16 cellular contexts compared by ENCODE assay signal in genomic region chr19:47002106-47002766, GRCh38. TPM values are rescaled to one million over a fixed set of nuclear protein-coding genes. Genes with fewer than 3 reads are reported as not detected.
DNase-seq lines count a peak whose midpoint lies in the region; ATAC-seq, FAIRE-seq and TF ChIP-seq lines count a peak whose summit lies in the region.
"Had no signal": no experiment of that assay in that cellular context is flagged by ENCODE, and none has a peak within 500 bp of the region (broad histone marks: within the 10 kb centered on the region; RNA-seq: fewer than 3 reads in every experiment).

No MANE protein-coding gene starts in this region.

- peaks cover 12% of the 10 kb centered on the region for H3F3A ChIP-seq in SK-N-SH (replicated peaks; ENCODE audit: insufficient read depth)

- no peak overlapping the region for H3K27ac ChIP-seq in RWPE2 (ENCODE audit: poor library complexity, severe bottlenecking)
- no peak overlapping the region for H3K27ac ChIP-seq in small intestine (ENCODE audit: low read depth in 1 of 2, low read length in 1 of 2)
- H3K27ac ChIP-seq in upper lobe of right lung, result no peak overlapping the region
- no peak overlapping the region for H3K27ac ChIP-seq in SK-N-SH (ENCODE audit: low read depth in 2 of 2, low read length in 1 of 2)
- H3K27ac ChIP-seq: BLaER1 treated with 17β-estradiol and CSF1 and Interleukin-3, amounts not matched to agents 10 nM and 100 nM; brain microvascular endothelial cell had no signal

- no peak for TF ChIP-seq RAD21 in SK-N-SH (IDR thresholded peaks at IDR 0.05; ENCODE audit: low read length)

- CTCF ChIA-PET in SK-N-SH (lab: Yijun Ruan, JAX), result interaction anchor here (0.7 to 5.8 kb wide), 9 partner anchors 11 to 209 kb away, joined by 3 to 49 read pairs (median 4); no protein-coding TSS in a partner anchor

- H3K4me1 ChIP-seq in RWPE2 (ENCODE audit: insufficient read depth, poor library complexity, severe bottlenecking) (no peaks in the 10 kb centered on the region), small intestine (ENCODE audit: control insufficient read depth in 2 of 2, insufficient read depth in 1 of 2, low read depth in 1 of 2, low read length in 1 of 2) (no peaks in the 10 kb centered on the region), upper lobe of right lung (peaks cover 5% of the 10 kb centered on the region), SK-N-SH (ENCODE audit: control insufficient read depth in 1 of 2, insufficient read depth in 2 of 2, low read depth in 1 of 2, low read length in 1 of 2) (peaks cover 0 to 9% of the 10 kb centered on the region in 2 experiments; a peak in 1 of 4 replicates)

- POLR2A ChIA-PET in SK-N-SH (lab: Yijun Ruan, JAX), result no interaction called here

- TF ChIP-seq CTCF in RWPE2 (IDR thresholded peaks at IDR 0.05; ENCODE audit: poor library complexity, severe bottlenecking) (peak; percentile 17), upper lobe of right lung (IDR thresholded peaks at IDR 0.05) (no peak), SK-N-SH (IDR thresholded peaks at IDR 0.05) (no peak)

- H3K79me2 ChIP-seq in SK-N-SH (ENCODE audit: insufficient read depth), result no peaks in the 10 kb centered on the region

- WGBS in small intestine, 3 donors, result 43 to 70% (median 58%) methylated on average over 23 of the region's 23 CpGs
- 90% methylated on average over 10 of the region's 23 CpGs for WGBS in SK-N-SH (ENCODE audit: low lambda C conversion rate)

- no peak overlapping the region for H2AFZ ChIP-seq in SK-N-SH (ENCODE audit: low read depth)

- H3K4me2 ChIP-seq in SK-N-SH, result no peak overlapping the region
- H3K4me2 ChIP-seq: BLaER1 treated with 17β-estradiol and CSF1 and Interleukin-3, amounts not matched to agents 10 nM and 100 nM had no signal

- H3K36me3 ChIP-seq in RWPE2 (ENCODE audit: low read depth) (peaks cover 28% of the 10 kb centered on the region), small intestine (ENCODE audit: control insufficient read depth in 2 of 2, insufficient read depth in 2 of 2, low read length in 2 of 2) (peaks cover 6 to 22% of the 10 kb centered on the region in 2 donors), upper lobe of right lung (peaks cover 33% of the 10 kb centered on the region), SK-N-SH (replicated peaks in 1 of 2; ENCODE audit: control insufficient read depth in 1 of 2, insufficient read depth in 2 of 2, low read length in 1 of 2) (peaks cover 9 to 48% of the 10 kb centered on the region in 2 experiments)

- H3K27me3 ChIP-seq in RWPE2 (ENCODE audit: insufficient read depth, poor library complexity, severe bottlenecking), result no peaks in the 10 kb centered on the region
- peaks cover 0 to 4% of the 10 kb centered on the region in 2 donors for H3K27me3 ChIP-seq in small intestine (ENCODE audit: control insufficient read depth in 2 of 2, insufficient read depth in 2 of 2, low read length in 2 of 2)
- H3K27me3 ChIP-seq in upper lobe of right lung, result peaks cover 4% of the 10 kb centered on the region
- no peaks in the 10 kb centered on the region for H3K27me3 ChIP-seq in SK-N-SH (ENCODE audit: insufficient read depth)
- H3K27me3 ChIP-seq: brain microvascular endothelial cell, dorsolateral prefrontal cortex had no signal

- no peak for TF ChIP-seq EP300 in SK-N-SH (IDR thresholded peaks at IDR 0.05; ENCODE audit: borderline replicate concordance in 1 of 2, low read depth in 1 of 2, low read length in 1 of 2)

- H3K9ac ChIP-seq in SK-N-SH, result no peak overlapping the region
- H3K9ac ChIP-seq: BLaER1 treated with 17β-estradiol and CSF1 and Interleukin-3, amounts not matched to agents 10 nM and 100 nM had no signal

- peaks cover 6% of the 10 kb centered on the region; the same call in 1 of the 2 replicates for H4K20me1 ChIP-seq in SK-N-SH (ENCODE audit: insufficient read depth)

- H3K9me2 ChIP-seq in SK-N-SH, result no peaks in the 10 kb centered on the region

- intact Hi-C loops in left ventricle myocardium superior (cut with micrococcal nuclease) (no loop called here), upper lobe of right lung (cut with DNase I) (no loop called here)

- DNase-seq in DMS 273 (lab: John Stamatoyannopoulos, UW; ENCODE audit: unreplicated experiment), result peak; percentile 39
- DNase-seq in DMS 273 treated with DMSO at 0.1 percent for 48 hours (lab: John Stamatoyannopoulos, UW), result no peak
- DNase-seq in RWPE2 (ENCODE audit: low spot score), result no peak
- DNase-seq in left ventricle myocardium superior, result no peak
- peak; percentile 40 for DNase-seq in small intestine
- no peak for DNase-seq in upper lobe of right lung
- DNase-seq in SK-N-SH, result no peak
- no peak for DNase-seq in activated T-cell treated with anti-CD3 and anti-CD28 coated beads for 4 hours
- DNase-seq: brain microvascular endothelial cell, dorsolateral prefrontal cortex, mammary epithelial cell, NCI-H146, SHP77 treated with DMSO at 0.1 percent for 48 hours had no signal

- FAIRE-seq in small intestine (lab: Jason Lieb, UNC), result no peak
- FAIRE-seq: GM12892 had no signal

- H3K4me3 ChIP-seq in RWPE2 (ENCODE audit: severe bottlenecking), result no peak overlapping the region
- H3K4me3 ChIP-seq in small intestine (ENCODE audit: low read depth in 1 of 2, low read length in 2 of 2), result no peak overlapping the region
- no peak overlapping the region for H3K4me3 ChIP-seq in upper lobe of right lung
- no peak overlapping the region for H3K4me3 ChIP-seq in SK-N-SH (ENCODE audit: low read depth in 2 of 2, low read length in 1 of 2)
- H3K4me3 ChIP-seq: BLaER1 treated with 17β-estradiol and CSF1 and Interleukin-3, amounts not matched to agents 10 nM and 100 nM; dorsolateral prefrontal cortex had no signal

- ATAC-seq in RWPE2 (ENCODE audit: low read depth), result 0 out of 3 replicates have a peak, but pooled peaks have one; percentile 15
- peak; percentile 29 for ATAC-seq in left ventricle myocardium superior
- no peak for ATAC-seq in upper lobe of right lung

- H3K9me3 ChIP-seq in RWPE2 (ENCODE audit: severe bottlenecking), result no peaks in the 10 kb centered on the region
- H3K9me3 ChIP-seq in small intestine (ENCODE audit: control insufficient read depth, low read depth), result no peaks in the 10 kb centered on the region
- H3K9me3 ChIP-seq in upper lobe of right lung, result no peaks in the 10 kb centered on the region
- no peaks in the 10 kb centered on the region for H3K9me3 ChIP-seq in SK-N-SH

TF ChIP-seq in SK-N-SH, 30 proteins besides CTCF, POLR2A, EP300 and RAD21:
- TF ChIP-seq YY1 (IDR thresholded peaks at IDR 0.05; ENCODE audit: low read depth), result no peak

RNA-seq across cellular contexts. Expression of gene NPAS1, which starts 17.4 kb away (rescaled TPM):
- total RNA-seq in left ventricle myocardium superior (0.32 TPM), upper lobe of right lung (1.3 TPM)
- polyA plus RNA-seq in small intestine (under 1 TPM in 1 of 3 donors, not detected in 2; 0.24 TPM), SK-N-SH (2012; rRNA removed) (1.0 and 1.1 TPM in 2 replicates)
- 0.62 and 1.00 TPM in 2 replicates for polyA plus RNA-seq in SK-N-SH (2012; cell fraction: cytosol; rRNA removed)
- 2.6 and 3.8 TPM in 2 replicates for polyA plus RNA-seq in SK-N-SH (2012; cell fraction: nucleus; rRNA removed)
- total RNA-seq: T-helper 1 cell treated with Interleukin-12 subunit alpha and Interleukin-12 subunit beta and Interleukin-4 antibody, amounts not matched to agents 30 ng/mL and 1 ng/mL, for 36 hours had no signal

RNA-seq across cellular contexts. Expression of gene TMEM160, which starts 46.2 kb away (rescaled TPM):
- total RNA-seq in left ventricle myocardium superior (31.6 TPM), upper lobe of right lung (28.0 TPM)
- polyA plus RNA-seq in small intestine (10 to 100 TPM in 2 of 3 donors, 1 to 10 TPM in 1; 5.1 to 70.3 (median 13.1) TPM), SK-N-SH (2012; rRNA removed) (33.0 and 40.1 TPM in 2 replicates)
- polyA plus RNA-seq in SK-N-SH (2012; cell fraction: cytosol; rRNA removed), result 16.8 and 26.2 TPM in 2 replicates
- 13.8 and 35.6 TPM in 2 replicates for polyA plus RNA-seq in SK-N-SH (2012; cell fraction: nucleus; rRNA removed)

Comparison
In these comparisons a context has a peak if more than half of its experiments do, and no peak if none do; other contexts are left out.
1. DNase-seq: peak in DMS 273 (single experiment) and small intestine (single experiment); none in DMS 273 treated with DMSO at 0.1 percent for 48 hours (single experiment), RWPE2 (single experiment), left ventricle myocardium superior (single experiment), upper lobe of right lung (single experiment), SK-N-SH (single experiment) and activated T-cell treated with anti-CD3 and anti-CD28 coated beads for 4 hours (single experiment).